Comparison of ENCODE assay signal across 1 cellular context in genomic region chr13:44313674-44314073, GRCh38.
A peak's percentile ranks its signal among the peaks of the same experiment; 100 is the strongest.
TF ChIP-seq lines count a peak whose summit lies in the region.

No MANE protein-coding gene starts in this region.

TF ChIP-seq in K562, 482 proteins besides CTCF, POLR2A, EP300 and RAD21 (continued from another document):
- TF ChIP-seq ATF3 (IDR thresholded peaks at IDR 0.05), result peak; percentile 41; the same call in 1 of the 2 replicates
- no peak for TF ChIP-seq ATF3 (CRISPR knock-in tag; conservative IDR thresholded peaks at IDR 0.05)
- 0 out of 2 replicates have a peak, but pooled peaks have one; percentile 7 for TF ChIP-seq TCF3 (CRISPR knock-in tag; IDR thresholded peaks at IDR 0.05)
